ENCODE assay signal across 17 cellular contexts in the genomic region with DNA sequence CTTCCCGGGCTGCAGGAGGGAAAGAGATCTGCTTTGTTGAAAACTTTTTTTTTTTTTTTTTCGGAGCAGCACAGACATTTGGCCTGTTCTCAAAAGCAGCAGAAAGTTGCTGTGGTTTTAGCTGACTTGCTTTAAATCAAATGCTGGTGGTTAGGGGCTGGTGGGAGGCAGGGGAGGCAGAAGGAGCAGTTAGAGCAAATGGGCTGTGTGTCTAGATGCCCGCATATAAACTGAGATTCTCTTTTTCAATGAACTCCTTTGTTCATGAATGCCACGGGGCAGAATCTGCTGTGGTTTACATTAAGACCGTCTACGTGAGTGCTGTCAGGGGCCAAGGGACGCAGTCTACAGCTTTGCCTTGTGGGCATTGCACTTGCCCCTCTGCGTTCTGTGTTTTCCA.
A peak's percentile ranks its signal among the peaks of the same experiment; 100 is the strongest.
DNase-seq lines count a peak whose midpoint lies in the region; ATAC-seq and TF ChIP-seq lines count a peak whose summit lies in the region.
"Had no signal": no experiment of that assay in that cellular context is flagged by ENCODE, and none has a peak within 500 bp of the region (broad histone marks: within the 10 kb centered on the region; RNA-seq: fewer than 3 reads in every experiment).

No MANE protein-coding gene starts in this region.

- H3K27me3 ChIP-seq in mammary epithelial cell (ENCODE audit: insufficient read depth, low read length) (no peaks in the 10 kb centered on the region), stomach (no peaks in the 10 kb centered on the region)
- H3K27me3 ChIP-seq: brain microvascular endothelial cell, uterus had no signal

- TF ChIP-seq CTCF in RWPE1 (conservative IDR thresholded peaks at IDR 0.05; ENCODE audit: low read depth) = no peak
- TF ChIP-seq CTCF in mammary epithelial cell (conservative IDR thresholded peaks at IDR 0.05 in 1 of 2, IDR thresholded peaks at IDR 0.05 in 1 of 2; ENCODE audit: extremely low read depth in 1 of 2, insufficient read depth in 1 of 2, low read depth in 1 of 2, low read length in 2 of 2) = no peak
- TF ChIP-seq CTCF in mesothelial cell of epicardium (IDR thresholded peaks at IDR 0.05; ENCODE audit: unreplicated experiment) = no peak
- TF ChIP-seq CTCF in stomach (IDR thresholded peaks at IDR 0.05) = no peak

- H3K4me1 Mint-ChIP-seq in mesothelial cell of epicardium = peaks cover 24% of the 10 kb centered on the region
- H3K4me1 Mint-ChIP-seq: CD4-positive, alpha-beta memory T cell had no signal

- POLR2A ChIA-PET in RWPE1 (lab: Yijun Ruan, JAX; ENCODE audit: low non-redundant PET) = no interaction called here

- H3K36me3 ChIP-seq in mammary epithelial cell (ENCODE audit: insufficient read depth, low read length) = peaks cover 68% of the 10 kb centered on the region
- H3K36me3 ChIP-seq in stomach = peaks cover 35 to 94% (median 79%) of the 10 kb centered on the region in 4 donors
- H3K36me3 ChIP-seq: uterus had no signal

- no peaks in the 10 kb centered on the region for H3K9me3 Mint-ChIP-seq in mesothelial cell of epicardium
- H3K9me3 Mint-ChIP-seq: activated CD4-positive, alpha-beta T cell treated with anti-CD3 and anti-CD28 coated beads, Interleukin-2, amount 10 ng/mL, durations not matched to agents 7 days and 5 days; CD4-positive, alpha-beta memory T cell had no signal

- dilution Hi-C loops in mammary epithelial cell (cut with HindIII; ENCODE audit: low sequenced_read_pairs) = no loop called here

- H3K4me3 ChIP-seq in mammary epithelial cell (replicated peaks in 1 of 3; ENCODE audit: insufficient read depth in 1 of 3, low read depth in 2 of 3, low read length in 3 of 3) (no peak overlapping the region), stomach (no peak overlapping the region)
- H3K4me3 ChIP-seq: uterus had no signal

- peaks cover 34% of the 10 kb centered on the region for H3K4me1 ChIP-seq in mammary epithelial cell (ENCODE audit: insufficient read depth, low read length)
- peaks cover 40 to 61% (median 45%) of the 10 kb centered on the region in 4 donors for H3K4me1 ChIP-seq in stomach
- H3K4me1 ChIP-seq: uterus had no signal

- CTCF ChIA-PET in RWPE1 (lab: Yijun Ruan, JAX) = interaction anchor here (0.8 kb wide), 1 partner anchor 18 kb away, joined by 5 read pairs; no protein-coding TSS in a partner anchor
- CTCF ChIA-PET in mammary epithelial cell (lab: Charles Lee; ENCODE audit: low non-redundant PET) = no interaction called here

- H3K79me2 ChIP-seq in mammary epithelial cell (ENCODE audit: insufficient read depth, low read length) = peaks cover 80% of the 10 kb centered on the region

- no TSS peak for BruUV-seq in mammary epithelial cell (replicated peaks; lab: Mats Ljungman, UMichigan)

- no peak overlapping the region for H3K9ac ChIP-seq in mammary epithelial cell (ENCODE audit: insufficient read depth, low read length)

- no peak for TF ChIP-seq POLR2A in stomach (IDR thresholded peaks at IDR 0.05)

- no peaks in the 10 kb centered on the region for H4K20me1 ChIP-seq in mammary epithelial cell (ENCODE audit: insufficient read depth, low read length)

- no peak overlapping the region for H3K4me2 ChIP-seq in mammary epithelial cell (ENCODE audit: insufficient read depth, low read depth, low read length)

- DNase-seq in RWPE1 (ENCODE audit: low spot score) (no peak), mammary epithelial cell (no peak), mesothelial cell of epicardium (ENCODE audit: low spot score in 2 of 2, unreplicated experiment in 2 of 2) (no peak), stomach (no peak), HCEC 1CT (no peak), NCI-H524 (lab: John Stamatoyannopoulos, UW) (no peak)
- no peak for DNase-seq in stimulated activated CD4-positive, alpha-beta T cell treated with anti-CD3 and anti-CD28 coated beads, Interleukin-4, amount 100 ng/mL, for 1 hour
- DNase-seq: activated CD4-positive, alpha-beta T cell treated with anti-CD3 and anti-CD28 coated beads, Interleukin-2, amount 10 ng/mL, durations not matched to agents 7 days and 5 days; activated gamma-delta T cell treated with Interleukin-2 at 50 U/mL for 16 hours; brain microvascular endothelial cell; CD4-positive, alpha-beta memory T cell; cortex of kidney; left ventricle myocardium superior; NCI-H1417 treated with DMSO at 0.1 percent for 48 hours; stimulated activated CD4-positive, alpha-beta T cell treated with anti-CD3 and anti-CD28 coated beads, Interleukin-12 subunit alpha, Interleukin-12 subunit beta, amount 100 ng/mL, for 4 hours; uterus had no signal

- H3K27me3 Mint-ChIP-seq in mesothelial cell of epicardium (ENCODE audit: low read depth) = no peaks in the 10 kb centered on the region
- H3K27me3 Mint-ChIP-seq: activated CD4-positive, alpha-beta T cell treated with anti-CD3 and anti-CD28 coated beads, Interleukin-2, amount 10 ng/mL, durations not matched to agents 7 days and 5 days; CD4-positive, alpha-beta memory T cell had no signal

- intact Hi-C loops in mammary epithelial cell (cut with micrococcal nuclease) = no loop called here
- intact Hi-C loops in stomach (cut with DNase I; ENCODE audit: low total_unique reads) = no loop called here

- no peak overlapping the region for H3K4me3 Mint-ChIP-seq in mesothelial cell of epicardium
- H3K4me3 Mint-ChIP-seq: activated CD4-positive, alpha-beta T cell treated with anti-CD3 and anti-CD28 coated beads, Interleukin-2, amount 10 ng/mL, durations not matched to agents 7 days and 5 days; CD4-positive, alpha-beta memory T cell had no signal

- no peak for TF ChIP-seq EP300 in stomach (IDR thresholded peaks at IDR 0.05)

- peak overlapping the region; percentile 85 for H3K27ac Mint-ChIP-seq in mesothelial cell of epicardium
- H3K27ac Mint-ChIP-seq: activated CD4-positive, alpha-beta T cell treated with anti-CD3 and anti-CD28 coated beads, Interleukin-2, amount 10 ng/mL, durations not matched to agents 7 days and 5 days had no signal

- H2AFZ ChIP-seq in mammary epithelial cell (ENCODE audit: low read depth, low read length) = no peak overlapping the region

- in situ Hi-C loops in mammary epithelial cell (cut with MboI; ENCODE audit: low sequenced_read_pairs in 2 of 2) = no loop called here

- WGBS in mammary epithelial cell (ENCODE audit: low coverage, missing lambda C conversion rate) = 29% methylated on average over 7 of the region's 8 CpGs
- 36 to 60% (median 46%) methylated on average over 8 of the region's 8 CpGs for WGBS in stomach, 5 donors

- H3K9me3 ChIP-seq in mammary epithelial cell (replicated peaks; ENCODE audit: insufficient read depth, low read length) (no peaks in the 10 kb centered on the region), stomach (no peaks in the 10 kb centered on the region)
- H3K9me3 ChIP-seq: uterus had no signal

- ATAC-seq in GM18873 (IDR thresholded peaks at IDR 0.05; ENCODE audit: low FRiP score, unreplicated experiment) = no peak
- ATAC-seq: left ventricle myocardium superior had no signal

- H3K27ac ChIP-seq in RWPE1 = peak overlapping the region; percentile 37
- H3K27ac ChIP-seq in mammary epithelial cell (ENCODE audit: insufficient read depth, low read depth, low read length) = peak overlapping the region; percentile 62
- H3K27ac ChIP-seq in stomach = peak overlapping the region; percentile 57 to 83 (median 78)
- H3K27ac ChIP-seq: brain microvascular endothelial cell, uterus had no signal

- peaks cover 60% of the 10 kb centered on the region for H3K36me3 Mint-ChIP-seq in mesothelial cell of epicardium
